8 cellular contexts compared by ENCODE assay signal in genomic region chr10:133687689-133688440, GRCh38.
DNase-seq lines count a peak whose midpoint lies in the region; ATAC-seq, FAIRE-seq and TF ChIP-seq lines count a peak whose summit lies in the region.
"Not testable (repeated sequence)": the region's sequence is repeated elsewhere in the genome, so short reads cannot be mapped to it uniquely, and the experiment has no call there.

No MANE protein-coding gene starts in this region.

- WGBS in A549 (ENCODE audit: missing lambda C conversion rate), result 7% methylated on average over 5 of the region's 6 CpGs

- H3K27ac ChIP-seq in A549; HCT116 (ENCODE audit: low read depth, low read length): not testable (repeated sequence)

- intact Hi-C loops in HCT116 (cut with micrococcal nuclease); Right ventricle myocardium inferior (cut with DNase I): not testable (repeated sequence)

- not testable (repeated sequence) for H3K9me3 Mint-ChIP-seq in activated T-cell treated with anti-CD3 and anti-CD28 coated beads, Interleukin-2, amount 50 U/mL, for 4 hours; natural killer cell treated with Interleukin-12 subunit alpha and Interleukin-12 subunit beta and Interleukin-15 and Interleukin-18, amount 100 ng/mL, for 72 hours

- H3K9me2 ChIP-seq in HCT116 (ENCODE audit: insufficient read depth), result not testable (repeated sequence)

- H3K4me3 ChIP-seq in A549; HCT116 (replicated peaks in 1 of 2; ENCODE audit: low read depth in 1 of 2, low read length in 2 of 2): not testable (repeated sequence)

- CTCF ChIA-PET in A549 (lab: Yijun Ruan, JAX); HCT116 (lab: Charles Lee): not testable (repeated sequence)

- not testable (repeated sequence) for H3K27me3 Mint-ChIP-seq in activated T-cell treated with anti-CD3 and anti-CD28 coated beads, Interleukin-2, amount 50 U/mL, for 4 hours (ENCODE audit: low read depth); natural killer cell treated with Interleukin-12 subunit alpha and Interleukin-12 subunit beta and Interleukin-15 and Interleukin-18, amount 100 ng/mL, for 72 hours

- not testable (repeated sequence) for H3K79me2 ChIP-seq in HCT116 (ENCODE audit: insufficient read depth, low read length)

- H3K36me3 Mint-ChIP-seq in activated T-cell treated with anti-CD3 and anti-CD28 coated beads, Interleukin-2, amount 50 U/mL, for 4 hours (ENCODE audit: insufficient read depth); natural killer cell treated with Interleukin-12 subunit alpha and Interleukin-12 subunit beta and Interleukin-15 and Interleukin-18, amount 100 ng/mL, for 72 hours: not testable (repeated sequence)

- H3K9ac ChIP-seq in HCT116 (ENCODE audit: low read length), result not testable (repeated sequence)

- not testable (repeated sequence) for H2AFZ ChIP-seq in HCT116 (ENCODE audit: low read depth, low read length, poor library complexity, severe bottlenecking)

- not testable (repeated sequence) for H3K36me3 ChIP-seq in HCT116 (ENCODE audit: control insufficient read depth in 1 of 2, insufficient read depth in 2 of 2, low read length in 2 of 2)

- not testable (repeated sequence) for H3K4me3 Mint-ChIP-seq in activated T-cell treated with anti-CD3 and anti-CD28 coated beads, Interleukin-2, amount 50 U/mL, for 4 hours; natural killer cell treated with Interleukin-12 subunit alpha and Interleukin-12 subunit beta and Interleukin-15 and Interleukin-18, amount 100 ng/mL, for 72 hours

- not testable (repeated sequence) for TF ChIP-seq RAD21 in A549 (conservative IDR thresholded peaks at IDR 0.05 in 1 of 2, IDR thresholded peaks at IDR 0.05 in 1 of 2); HCT116 (IDR thresholded peaks at IDR 0.05; ENCODE audit: low read depth)

- not testable (repeated sequence) for DNase-seq in A549 (ENCODE audit: low read depth in 1 of 2, low spot score in 1 of 2); HCT116 (ENCODE audit: low read depth, low spot score); activated T-cell treated with anti-CD3 and anti-CD28 coated beads, Interleukin-2, amount 50 U/mL, for 4 hours; Right ventricle myocardium inferior (ENCODE audit: missing footprints); natural killer cell treated with Interleukin-12 subunit alpha and Interleukin-12 subunit beta and Interleukin-15 and Interleukin-18, amount 100 ng/mL, for 72 hours (ENCODE audit: low spot score)

- RAD21 ChIA-PET in HCT116 (lab: Charles Lee; ENCODE audit: low non-redundant PET in 1 of 2, low total read pairs in 2 of 2, uncharacterized antibody in 2 of 2, unreplicated experiment in 2 of 2), result not testable (repeated sequence)

- POLR2A ChIA-PET in A549 (lab: Yijun Ruan, JAX); HCT116 (lab: Charles Lee): not testable (repeated sequence)

- ATAC-seq in A549 (peak; percentile 58 to 67; a peak in 3 of 6 replicates), GM19397 (IDR thresholded peaks at IDR 0.05; ENCODE audit: unreplicated experiment) (peak; percentile 46), HCT116 (peak; percentile 64), HG02970 (IDR thresholded peaks at IDR 0.05; ENCODE audit: low FRiP score, unreplicated experiment) (peak; percentile 54), HG03520 (IDR thresholded peaks at IDR 0.05; ENCODE audit: unreplicated experiment) (peak; percentile 60), Right ventricle myocardium inferior (peak; percentile 71)
- peak; percentile 51 to 59 for ATAC-seq in activated T-cell treated with anti-CD3 and anti-CD28 coated beads, Interleukin-2, amount 50 U/mL, for 4 hours
- ATAC-seq in natural killer cell treated with Interleukin-12 subunit alpha and Interleukin-12 subunit beta and Interleukin-15 and Interleukin-18, amount 100 ng/mL, for 72 hours, result peak; percentile 71 to 72

- not testable (repeated sequence) for TF ChIP-seq CTCF in A549 (IDR thresholded peaks at IDR 0.05); HCT116 (IDR thresholded peaks at IDR 0.05 in 2 of 3, conservative IDR thresholded peaks at IDR 0.05 in 1 of 3; ENCODE audit: borderline replicate concordance in 1 of 3, insufficient read depth in 1 of 3, low read depth in 2 of 3, low read length in 2 of 3)

- not testable (repeated sequence) for H3K27me3 ChIP-seq in HCT116 (ENCODE audit: insufficient read depth, low read length)

- H3K9me3 ChIP-seq in A549; HCT116 (ENCODE audit: control insufficient read depth in 1 of 2, insufficient read depth in 1 of 2, low read depth in 1 of 2, low read length in 2 of 2): not testable (repeated sequence)

- FAIRE-seq in A549 (lab: Jason Lieb, UNC), result not testable (repeated sequence)

- H3K4me1 Mint-ChIP-seq in activated T-cell treated with anti-CD3 and anti-CD28 coated beads, Interleukin-2, amount 50 U/mL, for 4 hours (ENCODE audit: low read depth); natural killer cell treated with Interleukin-12 subunit alpha and Interleukin-12 subunit beta and Interleukin-15 and Interleukin-18, amount 100 ng/mL, for 72 hours (ENCODE audit: low read depth in 2 of 2): not testable (repeated sequence)

- H4K20me1 ChIP-seq in HCT116 (ENCODE audit: insufficient read depth), result not testable (repeated sequence)

- H3K4me1 ChIP-seq in A549; HCT116 (ENCODE audit: control insufficient read depth in 1 of 2, insufficient read depth in 2 of 2, low read length in 2 of 2): not testable (repeated sequence)

- not testable (repeated sequence) for TF ChIP-seq POLR2A in A549 (IDR thresholded peaks at IDR 0.05; ENCODE audit: low read length); HCT116 (IDR thresholded peaks at IDR 0.05; ENCODE audit: borderline replicate concordance, extremely low read depth, insufficient read depth, insufficient read length)

- not testable (repeated sequence) for H3K27ac Mint-ChIP-seq in natural killer cell treated with Interleukin-12 subunit alpha and Interleukin-12 subunit beta and Interleukin-15 and Interleukin-18, amount 100 ng/mL, for 72 hours

- H3K4me2 ChIP-seq in A549; HCT116 (ENCODE audit: low read length): not testable (repeated sequence)

- BruUV-seq in HCT116 (replicated peaks; lab: Mats Ljungman, UMichigan), result not testable (repeated sequence)

- TF ChIP-seq EP300 in A549 (IDR thresholded peaks at IDR 0.05), result not testable (repeated sequence)
